ENCODE assay signal across 8 cellular contexts in genomic region chr1:155970531-155971167, GRCh38.
DNase-seq lines count a peak whose midpoint lies in the region; ATAC-seq lines count a peak whose summit lies in the region.

No MANE protein-coding gene starts in this region.

- no peak overlapping the region for H3K4me3 ChIP-seq in skeletal muscle cell (ENCODE audit: low read depth, low read length)

- peak; percentile 50 for ATAC-seq in GM21423 (IDR thresholded peaks at IDR 0.05; ENCODE audit: unreplicated experiment)

- DNase-seq in Ammon's horn (ENCODE audit: low spot score) (peak; percentile 89), NOMO-1 (lab: John Stamatoyannopoulos, UW; ENCODE audit: unreplicated experiment in 2 of 2) (peak; percentile 94 to 97), amniotic epithelial cell (ENCODE audit: low read depth) (peak; percentile 82), hepatic stellate cell (ENCODE audit: low spot score) (peak; percentile 91), skeletal muscle cell (ENCODE audit: low read depth) (peak; percentile 60), activated gamma-delta T cell (lab: John Stamatoyannopoulos, UW) (no peak), NCI-H146 (lab: John Stamatoyannopoulos, UW) (no peak)

Comparison
In these comparisons a context has a peak if more than half of its experiments do, and no peak if none do; other contexts are left out.
1. DNase-seq: peak in Ammon's horn (single experiment), NOMO-1 (2 of 2), amniotic epithelial cell (single experiment), hepatic stellate cell (single experiment) and skeletal muscle cell (single experiment); none in activated gamma-delta T cell (single experiment) and NCI-H146 (single experiment).